ENCODE assay signal across 25 cellular contexts in the genomic region with DNA sequence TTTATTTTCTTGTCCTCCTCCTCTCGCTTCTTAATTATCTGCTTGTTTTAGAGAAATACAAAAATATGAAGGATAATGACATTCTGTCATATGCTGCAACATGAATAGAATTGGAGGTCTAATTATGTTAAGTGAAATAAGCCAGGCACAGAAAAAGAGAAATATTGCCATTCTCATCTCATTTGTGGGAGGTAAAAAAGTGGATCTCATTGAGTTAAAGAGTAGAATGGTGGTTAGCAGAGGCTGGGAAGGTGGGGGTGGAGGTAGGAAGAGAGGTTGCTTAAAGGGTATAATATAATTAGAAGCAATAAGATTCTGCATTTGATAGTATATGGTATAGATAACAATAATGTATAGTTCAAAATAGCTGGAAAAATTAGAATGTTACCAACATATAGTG.
"Had no signal": no experiment of that assay in that cellular context is flagged by ENCODE, and none has a peak within 500 bp of the region (broad histone marks: within the 10 kb centered on the region; RNA-seq: fewer than 3 reads in every experiment).

No MANE protein-coding gene starts in this region.

- H3K9me3 ChIP-seq: colonic mucosa, esophagus squamous epithelium, gastrocnemius medialis, lower lobe of right lung, mucosa of descending colon had no signal

- H3K4me3 ChIP-seq: colonic mucosa, esophagus squamous epithelium, gastrocnemius medialis, lower lobe of right lung, mucosa of descending colon had no signal

- H3K36me3 ChIP-seq: colonic mucosa, esophagus squamous epithelium, gastrocnemius medialis, lower lobe of right lung had no signal

- H3K4me1 ChIP-seq: colonic mucosa, esophagus squamous epithelium, lower lobe of right lung had no signal

- H3K27me3 ChIP-seq: colonic mucosa, esophagus squamous epithelium, gastrocnemius medialis had no signal

- H3K27ac ChIP-seq: colonic mucosa, epithelial cell of prostate, esophagus squamous epithelium, lower lobe of right lung had no signal

- ATAC-seq: effector memory CD8-positive, alpha-beta T cell; left colon; left lobe of liver; lower lobe of right lung; mucosa of descending colon; naive thymus-derived CD8-positive, alpha-beta T cell had no signal

- FAIRE-seq: endometrium, islet of Langerhans, keratinocyte had no signal

- DNase-seq: colonic mucosa; cortex of kidney; effector CD8-positive, alpha-beta T cell; effector memory CD8-positive, alpha-beta T cell; endodermal cell; erythroblast; esophagus squamous epithelium; foreskin fibroblast; foreskin melanocyte; gastrocnemius medialis; glutamatergic neuron; head of caudate nucleus; hippocampal formation; left colon; left ventricle myocardium superior; lower lobe of right lung; mesenchymal stem cell; mucosa of descending colon; naive B cell; naive thymus-derived CD8-positive, alpha-beta T cell had no signal
